In the genomic region with DNA sequence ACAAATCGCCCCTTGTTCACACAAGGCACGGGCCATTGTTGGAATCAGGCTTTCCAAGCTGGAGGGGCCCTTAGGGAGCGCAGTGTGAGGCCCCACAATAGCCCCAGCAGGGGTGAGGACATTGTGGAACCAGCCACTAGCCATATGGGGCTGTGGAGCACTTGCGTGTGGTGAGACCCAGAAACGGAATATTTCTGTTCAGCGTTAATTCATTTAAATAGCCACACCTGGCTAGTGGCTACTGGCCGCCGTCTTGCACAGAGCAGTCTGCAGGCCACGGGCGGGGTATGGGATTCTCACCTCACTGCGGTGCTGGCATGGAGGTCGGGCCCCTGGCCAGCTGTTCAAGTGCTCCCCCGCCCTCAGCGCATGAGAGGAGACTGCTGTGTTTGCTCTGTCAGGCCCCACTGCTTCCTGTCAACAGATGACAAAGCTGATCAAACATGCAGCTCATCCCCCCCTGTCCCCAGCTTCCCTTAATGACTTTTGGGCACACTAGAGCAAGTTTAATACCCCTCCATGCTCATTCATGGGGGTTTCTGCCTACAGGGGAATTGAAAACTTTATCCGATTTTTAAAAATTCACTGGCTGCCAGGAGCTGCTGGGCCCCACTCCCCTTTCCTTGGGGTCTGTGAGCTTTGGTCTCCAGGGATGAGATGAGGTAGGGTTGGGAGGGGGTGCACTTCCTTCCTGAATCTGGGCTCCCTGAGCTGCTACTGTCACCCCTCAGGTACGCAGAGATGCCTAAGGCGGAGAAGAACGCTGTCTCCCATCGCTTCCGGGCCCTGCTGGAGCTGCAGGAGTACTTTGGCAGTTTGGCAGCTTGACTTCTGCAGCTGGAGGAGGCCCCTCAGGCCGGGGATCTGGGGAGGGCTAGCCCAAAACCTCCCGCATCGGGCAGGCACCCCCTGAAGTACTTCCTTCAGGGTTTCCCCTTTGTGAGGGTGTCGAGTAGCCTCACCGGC, we compare ENCODE assay signal across 8 cellular contexts. TPM values are rescaled to one million over a fixed set of nuclear protein-coding genes. Genes with fewer than 3 reads are reported as not detected.
DNase-seq lines count a peak whose midpoint lies in the region; ATAC-seq and TF ChIP-seq lines count a peak whose summit lies in the region.

No MANE protein-coding gene starts in this region.

- peaks cover 0 to 15% of the 10 kb centered on the region in 2 donors for H3K36me3 Mint-ChIP-seq in activated T-cell treated with anti-CD3 and anti-CD28 coated beads, Interleukin-2, amount 50 U/mL, for 72 hours (ENCODE audit: insufficient read depth in 2 of 2)

- no peaks in the 10 kb centered on the region for H3K27me3 Mint-ChIP-seq in activated T-cell treated with anti-CD3 and anti-CD28 coated beads, Interleukin-2, amount 50 U/mL, for 72 hours (ENCODE audit: low read depth)

- peaks cover 0 to 7% (median 0%) of the 10 kb centered on the region in 4 donors for H3K4me1 ChIP-seq in tibial nerve

- DNase-seq in activated T-cell treated with anti-CD3 and anti-CD28 coated beads, Interleukin-2, amount 50 U/mL, for 1 hour = peak; percentile 41
- no peak for DNase-seq in activated T-cell treated with anti-CD3 and anti-CD28 coated beads for 4 hours
- peak; percentile 99 for DNase-seq in NCI-H146 treated with DMSO at 0.1 percent for 48 hours (lab: John Stamatoyannopoulos, UW; ENCODE audit: unreplicated experiment)
- DNase-seq in activated T-cell treated with anti-CD3 and anti-CD28 coated beads, Interleukin-2, amount 50 U/mL, for 72 hours = peak; percentile 32 to 34
- peak; percentile 34 for DNase-seq in renal cortical epithelial cell (ENCODE audit: low read depth)
- no peak for DNase-seq in tibial nerve (ENCODE audit: low spot score in 2 of 2)
- no peak for DNase-seq in OCI-M2 (lab: John Stamatoyannopoulos, UW; ENCODE audit: unreplicated experiment)

- no peak overlapping the region for H3K4me3 ChIP-seq in tibial nerve

- ATAC-seq in activated T-cell treated with anti-CD3 and anti-CD28 coated beads, Interleukin-2, amount 50 U/mL, for 72 hours (replicated peaks in 1 of 2) = peak; percentile 57 to 68
- no peak for ATAC-seq in GM18858 (IDR thresholded peaks at IDR 0.05; ENCODE audit: unreplicated experiment)

- H3K27me3 ChIP-seq in tibial nerve = no peaks in the 10 kb centered on the region

- H3K9me3 Mint-ChIP-seq in activated T-cell treated with anti-CD3 and anti-CD28 coated beads, Interleukin-2, amount 50 U/mL, for 72 hours = no peaks in the 10 kb centered on the region

- H3K4me1 Mint-ChIP-seq in activated T-cell treated with anti-CD3 and anti-CD28 coated beads, Interleukin-2, amount 50 U/mL, for 72 hours (ENCODE audit: low read depth) = peaks cover 20% of the 10 kb centered on the region

- H3K27ac Mint-ChIP-seq in activated T-cell treated with anti-CD3 and anti-CD28 coated beads, Interleukin-2, amount 50 U/mL, for 72 hours = no peak overlapping the region

- TF ChIP-seq POLR2A in tibial nerve (IDR thresholded peaks at IDR 0.05) = no peak

- no peaks in the 10 kb centered on the region for H3K9me3 ChIP-seq in tibial nerve

- TF ChIP-seq EP300 in tibial nerve (IDR thresholded peaks at IDR 0.05) = no peak

- WGBS in tibial nerve, 2 donors = 67 to 73% methylated on average over 19 to 24 of the region's 25 CpGs

- no peak for TF ChIP-seq CTCF in tibial nerve (IDR thresholded peaks at IDR 0.05)

- H3K36me3 ChIP-seq in tibial nerve = peaks cover 0 to 77% (median 0%) of the 10 kb centered on the region in 3 donors

- no peak overlapping the region for H3K27ac ChIP-seq in tibial nerve

- H3K4me3 Mint-ChIP-seq in activated T-cell treated with anti-CD3 and anti-CD28 coated beads, Interleukin-2, amount 50 U/mL, for 72 hours = peak overlapping the region in 1 of 2 donors; percentile 20

RNA-seq across cellular contexts. Expression of a gene that starts 13.6 kb away (rescaled TPM):
- total RNA-seq in activated T-cell treated with anti-CD3 and anti-CD28 coated beads, Interleukin-2, amount 50 U/mL, for 72 hours = 10 to 100 TPM; 66.0 to 67.0 TPM
- total RNA-seq in renal cortical epithelial cell (24.6 and 43.1 TPM in 2 replicates), tibial nerve (10 to 100 TPM; 39.4 to 62.4 (median 50.5) TPM)

RNA-seq across cellular contexts. Expression of a gene that starts 16.1 kb away (rescaled TPM):
- 1 to 10 TPM in 1 of 2 donors, under 1 TPM in 1; 0.53 to 1.9 TPM for total RNA-seq in activated T-cell treated with anti-CD3 and anti-CD28 coated beads, Interleukin-2, amount 50 U/mL, for 72 hours
- total RNA-seq in renal cortical epithelial cell = 3.1 and 3.8 TPM in 2 replicates
- under 1 TPM in 2 of 4 donors, not detected in 2; 0.21 to 0.78 TPM for total RNA-seq in tibial nerve

RNA-seq across cellular contexts. Expression of a gene that starts 18.4 kb away (rescaled TPM):
- 10 to 100 TPM; 83.6 to 89.3 TPM for total RNA-seq in activated T-cell treated with anti-CD3 and anti-CD28 coated beads, Interleukin-2, amount 50 U/mL, for 72 hours
- total RNA-seq in renal cortical epithelial cell = 26.6 and 68.0 TPM in 2 replicates
- total RNA-seq in tibial nerve = 100 to 1,000 TPM in 2 of 4 donors, 10 to 100 TPM in 2; 76.7 to 117 (median 89.9) TPM

RNA-seq across cellular contexts. Expression of a gene that starts 49.6 kb away (rescaled TPM):
- total RNA-seq in activated T-cell treated with anti-CD3 and anti-CD28 coated beads, Interleukin-2, amount 50 U/mL, for 72 hours = 1 to 10 TPM; 3.1 to 3.5 TPM
- total RNA-seq in renal cortical epithelial cell (21.7 and 23.5 TPM in 2 replicates), tibial nerve (10 to 100 TPM; 10.9 to 28.2 (median 18.6) TPM)

Comparison
In these comparisons a context has a peak if more than half of its experiments do, and no peak if none do; other contexts are left out.
1. DNase-seq: peak in activated T-cell treated with anti-CD3 and anti-CD28 coated beads, Interleukin-2, amount 50 U/mL, for 1 hour (single experiment), NCI-H146 treated with DMSO at 0.1 percent for 48 hours (single experiment), activated T-cell treated with anti-CD3 and anti-CD28 coated beads, Interleukin-2, amount 50 U/mL, for 72 hours (2 of 2) and renal cortical epithelial cell (single experiment); none in activated T-cell treated with anti-CD3 and anti-CD28 coated beads for 4 hours (single experiment), tibial nerve (0 of 2) and OCI-M2 (single experiment).